Comparison of ENCODE assay signal across 1 cellular context in the genomic region with DNA sequence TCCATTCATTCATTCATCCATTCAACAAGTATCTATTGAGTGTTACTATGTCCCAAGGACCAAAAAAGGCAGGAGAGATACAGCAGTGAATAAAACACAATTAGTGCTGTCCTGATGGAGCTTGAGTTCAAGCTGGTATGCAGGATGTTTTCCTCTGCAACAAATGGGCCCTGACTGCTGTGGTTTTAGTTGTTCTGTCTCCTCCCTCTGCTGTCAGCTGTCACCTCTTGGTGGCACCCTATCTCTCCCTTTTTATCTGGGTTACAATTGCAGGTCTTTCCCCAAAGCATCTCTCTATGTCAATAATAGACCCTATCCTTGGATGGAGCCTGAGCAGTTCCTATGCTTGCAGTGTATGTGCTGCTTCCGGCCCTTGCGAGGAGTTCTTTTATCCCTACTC.
TF ChIP-seq lines count a peak whose summit lies in the region.

No MANE protein-coding gene starts in this region.

TF ChIP-seq in SK-N-SH, 30 proteins besides CTCF, POLR2A, EP300 and RAD21 (continued from another document):
- TF ChIP-seq, protein P1, sequence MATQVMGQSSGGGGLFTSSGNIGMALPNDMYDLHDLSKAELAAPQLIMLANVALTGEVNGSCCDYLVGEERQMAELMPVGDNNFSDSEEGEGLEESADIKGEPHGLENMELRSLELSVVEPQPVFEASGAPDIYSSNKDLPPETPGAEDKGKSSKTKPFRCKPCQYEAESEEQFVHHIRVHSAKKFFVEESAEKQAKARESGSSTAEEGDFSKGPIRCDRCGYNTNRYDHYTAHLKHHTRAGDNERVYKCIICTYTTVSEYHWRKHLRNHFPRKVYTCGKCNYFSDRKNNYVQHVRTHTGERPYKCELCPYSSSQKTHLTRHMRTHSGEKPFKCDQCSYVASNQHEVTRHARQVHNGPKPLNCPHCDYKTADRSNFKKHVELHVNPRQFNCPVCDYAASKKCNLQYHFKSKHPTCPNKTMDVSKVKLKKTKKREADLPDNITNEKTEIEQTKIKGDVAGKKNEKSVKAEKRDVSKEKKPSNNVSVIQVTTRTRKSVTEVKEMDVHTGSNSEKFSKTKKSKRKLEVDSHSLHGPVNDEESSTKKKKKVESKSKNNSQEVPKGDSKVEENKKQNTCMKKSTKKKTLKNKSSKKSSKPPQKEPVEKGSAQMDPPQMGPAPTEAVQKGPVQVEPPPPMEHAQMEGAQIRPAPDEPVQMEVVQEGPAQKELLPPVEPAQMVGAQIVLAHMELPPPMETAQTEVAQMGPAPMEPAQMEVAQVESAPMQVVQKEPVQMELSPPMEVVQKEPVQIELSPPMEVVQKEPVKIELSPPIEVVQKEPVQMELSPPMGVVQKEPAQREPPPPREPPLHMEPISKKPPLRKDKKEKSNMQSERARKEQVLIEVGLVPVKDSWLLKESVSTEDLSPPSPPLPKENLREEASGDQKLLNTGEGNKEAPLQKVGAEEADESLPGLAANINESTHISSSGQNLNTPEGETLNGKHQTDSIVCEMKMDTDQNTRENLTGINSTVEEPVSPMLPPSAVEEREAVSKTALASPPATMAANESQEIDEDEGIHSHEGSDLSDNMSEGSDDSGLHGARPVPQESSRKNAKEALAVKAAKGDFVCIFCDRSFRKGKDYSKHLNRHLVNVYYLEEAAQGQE (IDR thresholded peaks at IDR 0.05; ENCODE audit: low read depth, low read length): no peak
- no peak for TF ChIP-seq NFIC (IDR thresholded peaks at IDR 0.05; ENCODE audit: borderline replicate concordance)
- TF ChIP-seq GATA2 (CRISPR knock-in tag; IDR thresholded peaks at IDR 0.05): no peak
- no peak for TF ChIP-seq ELF1 (IDR thresholded peaks at IDR 0.05)
- TF ChIP-seq NRF1 (IDR thresholded peaks at IDR 0.05; ENCODE audit: low read depth, low read length): no peak
- no peak for TF ChIP-seq RCOR1 (IDR thresholded peaks at IDR 0.05; ENCODE audit: low read length)
- TF ChIP-seq, protein P2, sequence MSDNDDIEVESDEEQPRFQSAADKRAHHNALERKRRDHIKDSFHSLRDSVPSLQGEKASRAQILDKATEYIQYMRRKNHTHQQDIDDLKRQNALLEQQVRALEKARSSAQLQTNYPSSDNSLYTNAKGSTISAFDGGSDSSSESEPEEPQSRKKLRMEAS (IDR thresholded peaks at IDR 0.05; ENCODE audit: low read depth): no peak
- no peak for TF ChIP-seq EZH2phosphoT487 (IDR thresholded peaks at IDR 0.05; ENCODE audit: borderline replicate concordance, low read depth)
- no peak for TF ChIP-seq FOXM1 (IDR thresholded peaks at IDR 0.05; ENCODE audit: low read depth)
